In genomic region chr20:52340036-52340634, GRCh38 we compare ENCODE assay signal across 3 cellular contexts.
A peak's percentile ranks its signal among the peaks of the same experiment; 100 is the strongest.
TF ChIP-seq lines count a peak whose summit lies in the region.

No MANE protein-coding gene starts in this region.

TF ChIP-seq in SK-N-SH, 30 proteins besides CTCF, POLR2A, EP300 and RAD21 (continued from another document):
- TF ChIP-seq USF1 (IDR thresholded peaks at IDR 0.05; ENCODE audit: borderline replicate concordance, low read depth), result peak; percentile 79

TF ChIP-seq in SK-N-SH treated with all-trans-retinoic acid at 6 μM for 48 hours, 23 proteins besides CTCF, POLR2A, EP300 and RAD21 (continued from another document):
- TF ChIP-seq PATZ1 (CRISPR knock-in tag; IDR thresholded peaks at IDR 0.05; ENCODE audit: borderline replicate concordance) (no peak), ZNF70 (CRISPR knock-in tag; IDR thresholded peaks at IDR 0.05) (no peak), BACH2 (CRISPR knock-in tag; IDR thresholded peaks at IDR 0.05; ENCODE audit: borderline replicate concordance) (no peak)
TF ChIP-seq in SK-N-SH treated with all-trans-retinoic acid at 6 μM for 48 hours: peak in this region for 0.

TF ChIP-seq in K562, 482 proteins besides CTCF, POLR2A, EP300 and RAD21 (continued from another document):
- TF ChIP-seq USF1 (CRISPR knock-in tag; IDR thresholded peaks at IDR 0.05) (peak; percentile 66), ZNF583 (CRISPR knock-in tag; IDR thresholded peaks at IDR 0.05) (no peak), RAD51 (IDR thresholded peaks at IDR 0.05; ENCODE audit: borderline replicate concordance, low read depth) (peak; percentile 70; the same call in 1 of the 2 replicates), YY1 (IDR thresholded peaks at IDR 0.05; ENCODE audit: borderline replicate concordance in 1 of 3, control insufficient read depth in 1 of 3, extremely low read depth in 1 of 3, insufficient read depth in 3 of 3, insufficient read length in 1 of 3, insufficient replicate concordance in 2 of 3, low read depth in 1 of 3, low read length in 2 of 3) (peak in 1 of 3 experiments; percentile 75), NFYB (IDR thresholded peaks at IDR 0.05; ENCODE audit: extremely low read depth, insufficient read length) (peak; percentile 77), HCFC1 (IDR thresholded peaks at IDR 0.05; ENCODE audit: low read depth, low read length) (peak; percentile 78), AFF1 (IDR thresholded peaks at IDR 0.05; ENCODE audit: low read depth in 1 of 2, partially characterized antibody in 2 of 2) (peak in 1 of 2 experiments; percentile 92), ARID4B (CRISPR knock-in tag; IDR thresholded peaks at IDR 0.05) (no peak), SIX5 (IDR thresholded peaks at IDR 0.05; ENCODE audit: borderline replicate concordance in 1 of 2, insufficient read depth in 1 of 2, low read depth in 1 of 2, low read length in 2 of 2) (peak in 1 of 2 experiments; percentile 46; a peak in 1 of 4 replicates)
